Comparison of ENCODE assay signal across 23 cellular contexts in the genomic region with DNA sequence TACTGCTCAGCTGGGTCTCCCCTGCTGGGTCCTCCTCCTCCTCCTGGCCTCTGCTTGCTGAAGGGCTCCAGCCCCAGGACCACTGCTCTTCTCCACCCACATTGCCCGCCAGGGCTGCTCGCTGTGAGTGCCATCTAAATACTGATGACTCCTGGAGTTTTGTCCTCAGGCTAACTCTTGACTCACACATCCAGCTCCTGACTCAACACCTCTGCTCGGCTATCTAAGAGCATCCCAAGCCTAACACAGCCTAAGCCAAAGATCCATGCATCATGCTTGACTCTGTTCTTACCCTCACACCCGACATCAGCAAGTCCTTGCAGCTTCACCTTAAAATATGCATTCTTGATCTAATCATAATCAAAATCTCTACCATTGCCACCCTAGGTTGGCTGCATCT.
"Had no signal": no experiment of that assay in that cellular context is flagged by ENCODE, and none has a peak within 500 bp of the region (broad histone marks: within the 10 kb centered on the region; RNA-seq: fewer than 3 reads in every experiment).

No MANE protein-coding gene starts in this region.

- H3K27me3 ChIP-seq: transverse colon, uterus had no signal

- H3K36me3 ChIP-seq: lower lobe of right lung, transverse colon, uterus had no signal

- ATAC-seq: activated CD4-positive, alpha-beta T cell treated with anti-CD3 and anti-CD28 coated beads for 36 hours; left lobe of liver; lower lobe of right lung; naive thymus-derived CD4-positive, alpha-beta T cell; sciatic nerve; stimulated activated effector memory CD8-positive, alpha-beta T cell treated with anti-CD3 and anti-CD28 coated beads, Interleukin-12 subunit alpha, Interleukin-12 subunit beta, amount 100 ng/mL, for 72 hours; stimulated activated naive CD8-positive, alpha-beta T cell treated with anti-CD3 and anti-CD28 coated beads, Interleukin-15, amount 100 ng/mL, for 72 hours had no signal

- H3K4me1 ChIP-seq: lower lobe of right lung, transverse colon, uterus had no signal

- DNase-seq: activated CD4-positive, alpha-beta T cell treated with anti-CD3 and anti-CD28 coated beads for 36 hours; activated CD4-positive, alpha-beta T cell treated with anti-CD3 and anti-CD28 coated beads, Interleukin-2, amount 50 U/mL, for 4 hours; activated CD8-positive, alpha-beta memory T cell treated with anti-CD3 and anti-CD28 coated beads for 24 hours; activated CD8-positive, alpha-beta memory T cell treated with anti-CD3 and anti-CD28 coated beads, Interleukin-2, amount 50 U/mL, for 4 hours; activated naive CD4-positive, alpha-beta T cell treated with Interleukin-2 at 50 U/mL for 16 hours; activated naive CD8-positive, alpha-beta T cell treated with anti-CD3 and anti-CD28 coated beads, Interleukin-2, amount 10 ng/mL, durations not matched to agents 7 days and 5 days; activated T-cell treated with anti-CD3 and anti-CD28 coated beads, Interleukin-2, amount 50 U/mL, for 24 hours; amniotic stem cell; cerebellar nuclear complex; endodermal cell; foreskin fibroblast; lower lobe of right lung; naive thymus-derived CD4-positive, alpha-beta T cell; small intestine; stimulated activated CD4-positive, alpha-beta T cell treated with anti-CD3 and anti-CD28 coated beads, Interleukin-2, amount 100 ng/mL, for 24 hours; stimulated activated naive CD8-positive, alpha-beta T cell treated with anti-CD3 and anti-CD28 coated beads, Interleukin-15, amount 100 ng/mL, for 72 hours; transverse colon; uterus had no signal

- H3K4me3 ChIP-seq: coronary artery, lower lobe of right lung, transverse colon, uterus had no signal

- H3K27ac ChIP-seq: coronary artery, epithelial cell of prostate, lower lobe of right lung, transverse colon, uterus had no signal

- H3K9me3 ChIP-seq: uterus had no signal
